ENCODE assay signal across 16 cellular contexts in the genomic region with DNA sequence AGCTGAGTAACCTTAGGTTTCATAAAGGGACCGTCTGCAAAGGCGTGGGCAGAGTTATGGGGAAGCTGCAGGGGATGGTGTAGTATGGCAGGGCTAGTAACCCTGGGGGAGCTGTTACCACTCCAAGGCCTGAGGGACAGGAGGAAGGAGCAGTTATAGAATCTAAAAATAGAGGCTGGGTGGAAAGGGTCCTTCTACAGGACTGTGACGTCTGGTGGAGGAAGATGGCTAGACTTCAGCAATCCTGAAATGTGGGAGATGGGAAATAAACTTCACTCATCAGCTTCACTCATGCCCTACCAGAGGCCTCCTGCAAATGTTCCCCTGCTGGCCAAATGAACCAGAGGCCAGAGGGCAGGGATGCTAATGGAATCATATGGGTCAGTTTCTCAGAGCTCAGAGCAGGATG. TPM values are rescaled to one million over a fixed set of nuclear protein-coding genes. Genes with fewer than 3 reads are reported as not detected.
A peak's percentile ranks its signal among the peaks of the same experiment; 100 is the strongest.
DNase-seq lines count a peak whose midpoint lies in the region; ATAC-seq and TF ChIP-seq lines count a peak whose summit lies in the region.
"Had no signal": no experiment of that assay in that cellular context is flagged by ENCODE, and none has a peak within 500 bp of the region (broad histone marks: within the 10 kb centered on the region; RNA-seq: fewer than 3 reads in every experiment).

No MANE protein-coding gene starts in this region.

- H3K4me1 ChIP-seq in left ventricle myocardium inferior (no peaks in the 10 kb centered on the region), smooth muscle cell (ENCODE audit: low read depth) (no peaks in the 10 kb centered on the region), esophagus muscularis mucosa (no peaks in the 10 kb centered on the region)

- no peaks in the 10 kb centered on the region for H3K36me3 ChIP-seq in left ventricle myocardium inferior
- no peaks in the 10 kb centered on the region for H3K36me3 ChIP-seq in smooth muscle cell (ENCODE audit: low read depth)
- no peaks in the 10 kb centered on the region for H3K36me3 ChIP-seq in esophagus muscularis mucosa

- intact Hi-C loops in left ventricle myocardium inferior (cut with micrococcal nuclease) (no loop called here), cardiac septum (cut with DNase I) (no loop called here), esophagus muscularis mucosa (cut with DNase I) (no loop called here)

- H3K27ac ChIP-seq in left ventricle myocardium inferior (replicated peaks): no peak overlapping the region
- no peak overlapping the region for H3K27ac ChIP-seq in smooth muscle cell (ENCODE audit: low read depth)
- H3K27ac ChIP-seq in esophagus muscularis mucosa (replicated peaks in 1 of 4): no peak overlapping the region
- H3K27ac ChIP-seq: HL-60 had no signal

- TF ChIP-seq CTCF in left ventricle myocardium inferior (IDR thresholded peaks at IDR 0.05; ENCODE audit: borderline replicate concordance) (peak; percentile 16), smooth muscle cell (IDR thresholded peaks at IDR 0.05; ENCODE audit: borderline replicate concordance, insufficient read depth, poor library complexity, severe bottlenecking) (peak; percentile 5), esophagus muscularis mucosa (IDR thresholded peaks at IDR 0.05) (no peak), omental fat pad (IDR thresholded peaks at IDR 0.05) (no peak)

- DNase-seq in left ventricle myocardium inferior (no peak), cardiac septum (ENCODE audit: low spot score) (no peak), OCI-M1 (lab: John Stamatoyannopoulos, UW) (peak; percentile 7), islet precursor cell (peak; percentile 56), smooth muscle cell (lab: John Stamatoyannopoulos, UW; ENCODE audit: unreplicated experiment) (no peak), esophagus muscularis mucosa (ENCODE audit: extremely low spot score) (no peak), omental fat pad (ENCODE audit: low spot score) (no peak)
- DNase-seq: Calu3, DND-41, GDM1, NCI-H1092 treated with DMSO at 0.1 percent for 48 hours, NCI-H1694 treated with DMSO at 0.1 percent for 48 hours, NCI-H774, SHP77 had no signal

- H3K4me3 ChIP-seq in left ventricle myocardium inferior (no peak overlapping the region), smooth muscle cell (no peak overlapping the region), esophagus muscularis mucosa (no peak overlapping the region)

- no peaks in the 10 kb centered on the region for H3F3A ChIP-seq in smooth muscle cell (ENCODE audit: low read depth)

- TF ChIP-seq POLR2A in esophagus muscularis mucosa (IDR thresholded peaks at IDR 0.05; ENCODE audit: low read depth): no peak

- H3K27me3 ChIP-seq in left ventricle myocardium inferior (ENCODE audit: low read depth): no peaks in the 10 kb centered on the region
- H3K27me3 ChIP-seq in smooth muscle cell (ENCODE audit: low read depth): no peaks in the 10 kb centered on the region
- H3K27me3 ChIP-seq in esophagus muscularis mucosa: no peaks in the 10 kb centered on the region

- no peak overlapping the region for H3K9ac ChIP-seq in smooth muscle cell (ENCODE audit: low read depth)

- H3K4me2 ChIP-seq in smooth muscle cell: no peak overlapping the region

- whole genome bisulfite sequencing in smooth muscle cell (ENCODE audit: low lambda C conversion rate): 26% methylated on average over 3 of the region's 3 CpGs
- WGBS in esophagus muscularis mucosa: 88% methylated on average over 3 of the region's 3 CpGs

- H3K9me3 ChIP-seq in left ventricle myocardium inferior (replicated peaks): no peaks in the 10 kb centered on the region
- H3K9me3 ChIP-seq in smooth muscle cell (replicated peaks; ENCODE audit: low read depth): no peaks in the 10 kb centered on the region
- no peaks in the 10 kb centered on the region for H3K9me3 ChIP-seq in esophagus muscularis mucosa

- no peaks in the 10 kb centered on the region for H3K79me2 ChIP-seq in smooth muscle cell (ENCODE audit: low read depth)

- H4K20me1 ChIP-seq in smooth muscle cell (ENCODE audit: low read depth): no peaks in the 10 kb centered on the region

- ATAC-seq in HG02678 (IDR thresholded peaks at IDR 0.05; ENCODE audit: unreplicated experiment) (no peak), omental fat pad (ENCODE audit: low FRiP score) (no peak)

- H2AFZ ChIP-seq in smooth muscle cell (ENCODE audit: low read depth): no peak overlapping the region

- TF ChIP-seq EP300 in esophagus muscularis mucosa (IDR thresholded peaks at IDR 0.05): no peak

RNA-seq across cellular contexts. Expression of gene DAB1, which starts 46.1 kb away (rescaled TPM):
- total RNA-seq in left ventricle myocardium inferior (0.77 TPM), cardiac septum (2.0 TPM), smooth muscle cell (0.22 TPM in 1 of 2 replicates, not detected in the other), esophagus muscularis mucosa (1 to 10 TPM in 1 of 4 donors, under 1 TPM in 3; 0.26 to 1.3 (median 0.37) TPM), omental fat pad (1 to 10 TPM in 1 of 4 donors, under 1 TPM in 3; 0.48 to 1.1 (median 0.70) TPM)
- polyA plus RNA-seq in smooth muscle cell: 0.30 TPM in 1 of 2 replicates, not detected in the other
- total RNA-seq: Calu3 had no signal

Comparison
In these comparisons a context has a peak if more than half of its experiments do, and no peak if none do; other contexts are left out.
1. DNase-seq: peak in OCI-M1 (single experiment) and islet precursor cell (single experiment); none in left ventricle myocardium inferior (single experiment), cardiac septum (single experiment), smooth muscle cell (single experiment), esophagus muscularis mucosa (single experiment) and omental fat pad (single experiment).
2. CTCF ChIP-seq: peak in left ventricle myocardium inferior (single experiment) and smooth muscle cell (single experiment); none in esophagus muscularis mucosa (0 of 3) and omental fat pad (0 of 3).